17 cellular contexts compared by ENCODE assay signal in genomic region chr2:240225660-240226475, GRCh38.
DNase-seq lines count a peak whose midpoint lies in the region; ATAC-seq, FAIRE-seq and TF ChIP-seq lines count a peak whose summit lies in the region.
"Had no signal": no experiment of that assay in that cellular context is flagged by ENCODE, and none has a peak within 500 bp of the region (broad histone marks: within the 10 kb centered on the region; RNA-seq: fewer than 3 reads in every experiment).

No MANE protein-coding gene starts in this region.

- H3K4me3 ChIP-seq in left ventricle myocardium inferior (no peak overlapping the region), OCI-LY7 (ENCODE audit: low read depth, low read length, poor library complexity, severe bottlenecking) (no peak overlapping the region), endothelial cell of umbilical vein (replicated peaks in 1 of 3; ENCODE audit: insufficient read depth in 1 of 3, low read depth in 1 of 3, low read length in 3 of 3) (no peak overlapping the region), mesendoderm (ENCODE audit: low read length) (no peak overlapping the region)
- H3K4me3 ChIP-seq: Peyer's patch, transverse colon had no signal

- BruUV-seq in OCI-LY7 (replicated peaks; lab: Mats Ljungman, UMichigan) (no TSS peak), endothelial cell of umbilical vein (replicated peaks; lab: Mats Ljungman, UMichigan) (no TSS peak)

- H2BK5ac ChIP-seq in mesendoderm (ENCODE audit: low read length): no peak overlapping the region

- H3K9ac ChIP-seq in endothelial cell of umbilical vein (replicated peaks; ENCODE audit: extremely low read depth, insufficient read depth, low read length) (no peak overlapping the region), mesendoderm (ENCODE audit: low read length) (no peak overlapping the region)

- peaks cover 35% of the 10 kb centered on the region for H3K27me3 ChIP-seq in left ventricle myocardium inferior (ENCODE audit: low read depth)
- H3K27me3 ChIP-seq in endothelial cell of umbilical vein (ENCODE audit: control insufficient read depth in 2 of 2, insufficient read depth in 2 of 2, low read length in 2 of 2): no peaks in the 10 kb centered on the region
- H3K27me3 ChIP-seq in mesendoderm (ENCODE audit: insufficient read depth, low read length, poor library complexity): no peaks in the 10 kb centered on the region
- H3K27me3 ChIP-seq: Peyer's patch had no signal

- H2AFZ ChIP-seq in OCI-LY7 (ENCODE audit: low read length): no peak overlapping the region
- H2AFZ ChIP-seq in endothelial cell of umbilical vein (ENCODE audit: low read depth, low read length): no peak overlapping the region

- H3K79me1 ChIP-seq in mesendoderm (ENCODE audit: low read length): no peaks in the 10 kb centered on the region

- TF ChIP-seq CTCF in left ventricle myocardium inferior (IDR thresholded peaks at IDR 0.05; ENCODE audit: borderline replicate concordance) (no peak), OCI-LY7 (conservative IDR thresholded peaks at IDR 0.05; ENCODE audit: low read length) (peak; percentile 51; the same call in 1 of the 2 replicates), endothelial cell of umbilical vein (IDR thresholded peaks at IDR 0.05; ENCODE audit: extremely low read depth in 1 of 2, insufficient read depth in 1 of 2, low read depth in 1 of 2, low read length in 2 of 2) (peak; percentile 6 to 11)

- dilution Hi-C loops in endothelial cell of umbilical vein (cut with MboI; ENCODE audit: extremely low pct_ligation_motif_present, low sequenced_read_pairs): no loop called here

- DNase-seq in cardiac septum (ENCODE audit: low spot score) (peak; percentile 14), left ventricle myocardium inferior (no peak), OCI-LY7 (ENCODE audit: low spot score) (no peak), endothelial cell of umbilical vein (ENCODE audit: low read depth, low spot score) (no peak), ureter (ENCODE audit: low spot score) (peak; percentile 8), mesendoderm (no peak)
- no peak for DNase-seq in activated T-cell treated with anti-CD3 and anti-CD28 coated beads, Interleukin-2, amount 50 U/mL, for 1 hour
- DNase-seq: activated CD4-positive, alpha-beta T cell treated with anti-CD3 and anti-CD28 coated beads, Interleukin-2, amount 10 ng/mL, durations not matched to agents 24 days and 14 days; DMS79; glutamatergic neuron; GOT3; NCI-H1048; stimulated activated CD4-positive, alpha-beta T cell treated with anti-CD3 and anti-CD28 coated beads, Interleukin-1b, Interleukin-23, amount 100 ng/mL, for 48 hours; stimulated activated CD8-positive, alpha-beta memory T cell treated with anti-CD3 and anti-CD28 coated beads, Interleukin-4, amount 100 ng/mL, for 48 hours; transverse colon had no signal

- H3K9me3 ChIP-seq in left ventricle myocardium inferior (replicated peaks): peaks cover 15% of the 10 kb centered on the region
- peaks cover 15% of the 10 kb centered on the region for H3K9me3 ChIP-seq in OCI-LY7 (ENCODE audit: low read length)
- H3K9me3 ChIP-seq in endothelial cell of umbilical vein (replicated peaks; ENCODE audit: control insufficient read depth, insufficient read depth, low read length): no peaks in the 10 kb centered on the region
- H3K9me3 ChIP-seq: transverse colon had no signal

- no peak overlapping the region for H2AK5ac ChIP-seq in mesendoderm (ENCODE audit: low read length)

- no peaks in the 10 kb centered on the region for H4K20me1 ChIP-seq in OCI-LY7 (ENCODE audit: insufficient read depth, low read length)
- H4K20me1 ChIP-seq in endothelial cell of umbilical vein (replicated peaks; ENCODE audit: control insufficient read depth, extremely low read depth, insufficient read depth, low read length): no peaks in the 10 kb centered on the region

- no peak overlapping the region for H4K5ac ChIP-seq in mesendoderm (ENCODE audit: low read length)

- H3K9me2 ChIP-seq in OCI-LY7 (ENCODE audit: insufficient read depth, low read length): no peaks in the 10 kb centered on the region

- CTCF ChIA-PET in OCI-LY7 (lab: Charles Lee; ENCODE audit: unreplicated experiment): no interaction called here
- CTCF ChIA-PET in endothelial cell of umbilical vein (lab: Charles Lee): no interaction called here

- FAIRE-seq in endothelial cell of umbilical vein (lab: Jason Lieb, UNC): peak; percentile 37

- H3K79me2 ChIP-seq in OCI-LY7 (ENCODE audit: insufficient read depth, low read depth, low read length) (no peaks in the 10 kb centered on the region), endothelial cell of umbilical vein (ENCODE audit: control insufficient read depth, insufficient read depth, low read length) (no peaks in the 10 kb centered on the region), mesendoderm (ENCODE audit: control insufficient read depth, insufficient read depth, low read length) (no peaks in the 10 kb centered on the region)

- H3K4me1 ChIP-seq in left ventricle myocardium inferior (no peaks in the 10 kb centered on the region), OCI-LY7 (ENCODE audit: insufficient read depth, low read length, poor library complexity, severe bottlenecking) (peaks cover 8% of the 10 kb centered on the region), endothelial cell of umbilical vein (ENCODE audit: control insufficient read depth, extremely low read depth, insufficient read depth, low read length) (no peaks in the 10 kb centered on the region), mesendoderm (ENCODE audit: control insufficient read depth, low read depth, low read length) (no peaks in the 10 kb centered on the region)
- H3K4me1 ChIP-seq: Peyer's patch, transverse colon had no signal

- no peak for TF ChIP-seq POLR2A in endothelial cell of umbilical vein (IDR thresholded peaks at IDR 0.05; ENCODE audit: low read depth, low read length)

- no peak overlapping the region for H3K56ac ChIP-seq in mesendoderm (ENCODE audit: low read length)

- intact Hi-C loops in cardiac septum (cut with DNase I) (no loop called here), left ventricle myocardium inferior (cut with micrococcal nuclease) (no loop called here), OCI-LY7 (cut with micrococcal nuclease; ENCODE audit: unreplicated experiment) (no loop called here), endothelial cell of umbilical vein (cut with micrococcal nuclease) (no loop called here)

- H4K8ac ChIP-seq in mesendoderm (ENCODE audit: low read depth, low read length): no peak overlapping the region

- H3K36me3 ChIP-seq in left ventricle myocardium inferior (no peaks in the 10 kb centered on the region), OCI-LY7 (ENCODE audit: insufficient read depth, low read length) (no peaks in the 10 kb centered on the region), endothelial cell of umbilical vein (ENCODE audit: control insufficient read depth in 2 of 2, extremely low read depth in 1 of 2, insufficient read depth in 2 of 2, low read length in 2 of 2) (no peaks in the 10 kb centered on the region), mesendoderm (ENCODE audit: control insufficient read depth, insufficient read depth, low read length) (no peaks in the 10 kb centered on the region)
- H3K36me3 ChIP-seq: Peyer's patch, transverse colon had no signal

- WGBS in mesendoderm (ENCODE audit: extremely low coverage, insufficient coverage, low lambda C conversion rate): no CpG with 5 or more reads among the region's 8 CpGs

- no peak overlapping the region for H2BK15ac ChIP-seq in mesendoderm (replicated peaks; ENCODE audit: low read depth)

- H3K4me2 ChIP-seq in OCI-LY7 (ENCODE audit: low read length): no peak overlapping the region
- no peak overlapping the region for H3K4me2 ChIP-seq in endothelial cell of umbilical vein (ENCODE audit: insufficient read depth, low read length)
- no peak overlapping the region for H3K4me2 ChIP-seq in mesendoderm (ENCODE audit: low read length)

- no peak overlapping the region for H3K18ac ChIP-seq in mesendoderm (ENCODE audit: low read length)

- H3K4ac ChIP-seq in mesendoderm (ENCODE audit: low read depth, low read length): no peak overlapping the region

- no peak overlapping the region for H2BK120ac ChIP-seq in mesendoderm (ENCODE audit: low read depth, low read length)

- POLR2A ChIA-PET in OCI-LY7 (lab: Charles Lee) (no interaction called here), endothelial cell of umbilical vein (lab: Charles Lee) (no interaction called here)

- no peak overlapping the region for H3K27ac ChIP-seq in left ventricle myocardium inferior (replicated peaks)
- no peak overlapping the region for H3K27ac ChIP-seq in OCI-LY7 (ENCODE audit: low read depth, low read length, poor library complexity, severe bottlenecking)
- no peak overlapping the region for H3K27ac ChIP-seq in endothelial cell of umbilical vein (ENCODE audit: insufficient read depth, low read depth, low read length)
- no peak overlapping the region for H3K27ac ChIP-seq in mesendoderm (ENCODE audit: low read depth, low read length)
- H3K27ac ChIP-seq: Peyer's patch, transverse colon had no signal

- H3K9me1 ChIP-seq in endothelial cell of umbilical vein (replicated peaks; ENCODE audit: control insufficient read depth, extremely low read depth, insufficient read depth, low read length): no peaks in the 10 kb centered on the region

- no peak for ATAC-seq in GM18873 (IDR thresholded peaks at IDR 0.05; ENCODE audit: low FRiP score, unreplicated experiment)

- no peak overlapping the region for H3K23ac ChIP-seq in mesendoderm (ENCODE audit: low read length)

TF ChIP-seq in endothelial cell of umbilical vein, 7 proteins besides CTCF, POLR2A, EP300 and RAD21:
- TF ChIP-seq MYC (IDR thresholded peaks at IDR 0.05; ENCODE audit: low read depth, low read length) (no peak), POLR2AphosphoS5 (IDR thresholded peaks at IDR 0.05; ENCODE audit: insufficient read depth, low read depth, low read length) (no peak), JUN (IDR thresholded peaks at IDR 0.05; ENCODE audit: borderline replicate concordance, insufficient read depth, insufficient read length, low read depth) (no peak), MAX (IDR thresholded peaks at IDR 0.05; ENCODE audit: insufficient read depth, insufficient read length) (no peak)
TF ChIP-seq in endothelial cell of umbilical vein: peak in this region for 0.

Comparison
In these comparisons a context has a peak if more than half of its experiments do, and no peak if none do; other contexts are left out.
1. DNase-seq: peak in cardiac septum (single experiment) and ureter (single experiment); none in left ventricle myocardium inferior (single experiment), OCI-LY7 (single experiment), endothelial cell of umbilical vein (single experiment), activated T-cell treated with anti-CD3 and anti-CD28 coated beads, Interleukin-2, amount 50 U/mL, for 1 hour (single experiment) and mesendoderm (single experiment).